In genomic region chr20:3160418-3160817, GRCh38 we compare ENCODE assay signal across 2 cellular contexts.
TF ChIP-seq lines count a peak whose summit lies in the region.

No MANE protein-coding gene starts in this region.

TF ChIP-seq in HepG2, 621 proteins besides CTCF, POLR2A, EP300 and RAD21:
- no peak for TF ChIP-seq ZBTB37 (CRISPR knock-in tag; IDR thresholded peaks at IDR 0.05)
- TF ChIP-seq ZNF558 (CRISPR knock-in tag; IDR thresholded peaks at IDR 0.05; ENCODE audit: borderline replicate concordance) = no peak
- no peak for TF ChIP-seq BATF2 (CRISPR knock-in tag; IDR thresholded peaks at IDR 0.05)
- no peak for TF ChIP-seq ZHX2 (IDR thresholded peaks at IDR 0.05; ENCODE audit: low read depth)
- TF ChIP-seq ZHX2 (CRISPR knock-in tag; IDR thresholded peaks at IDR 0.05; ENCODE audit: borderline replicate concordance) = no peak
- TF ChIP-seq TEAD3 (CRISPR knock-in tag; optimal IDR thresholded peaks at IDR 0.05; ENCODE audit: borderline replicate concordance) = no peak
- TF ChIP-seq SRY (CRISPR knock-in tag; IDR thresholded peaks at IDR 0.05) = no peak
- 0 out of 2 replicates have a peak, but pooled peaks have one; percentile 9 for TF ChIP-seq KDM1A (CRISPR knock-in tag; IDR thresholded peaks at IDR 0.05)
- no peak for TF ChIP-seq ZNF207 (IDR thresholded peaks at IDR 0.05; ENCODE audit: borderline replicate concordance)
- TF ChIP-seq ZBTB25 (CRISPR knock-in tag; IDR thresholded peaks at IDR 0.05) = no peak
- TF ChIP-seq E2F5 (CRISPR knock-in tag; conservative IDR thresholded peaks at IDR 0.05) = no peak
- no peak for TF ChIP-seq TFAP4 (IDR thresholded peaks at IDR 0.05; ENCODE audit: borderline replicate concordance, low read depth)
- no peak for TF ChIP-seq ZSCAN9 (CRISPR knock-in tag; IDR thresholded peaks at IDR 0.05; ENCODE audit: borderline replicate concordance)
- no peak for TF ChIP-seq ZNF549 (CRISPR knock-in tag; IDR thresholded peaks at IDR 0.05)
- 0 out of 2 replicates have a peak, but pooled peaks have one; percentile 23 for TF ChIP-seq ZNF782 (CRISPR knock-in tag; IDR thresholded peaks at IDR 0.05; ENCODE audit: borderline replicate concordance)
- TF ChIP-seq KLF12 (CRISPR knock-in tag; IDR thresholded peaks at IDR 0.05; ENCODE audit: borderline replicate concordance) = no peak
- TF ChIP-seq ZNF235 (CRISPR knock-in tag; IDR thresholded peaks at IDR 0.05; ENCODE audit: borderline replicate concordance) = no peak

TF ChIP-seq in GM12891, 5 proteins besides CTCF, POLR2A, EP300 and RAD21:
- TF ChIP-seq PAX5 (IDR thresholded peaks at IDR 0.05; ENCODE audit: insufficient read depth, low read length, severe bottlenecking) (no peak), POU2F2 (IDR thresholded peaks at IDR 0.05; ENCODE audit: low read depth, low read length) (no peak), POLR2AphosphoS5 (IDR thresholded peaks at IDR 0.05; ENCODE audit: low read depth, low read length) (no peak), SPI1 (IDR thresholded peaks at IDR 0.05; ENCODE audit: low read depth, low read length) (no peak), TAF1 (IDR thresholded peaks at IDR 0.05; ENCODE audit: low read depth, low read length) (no peak)
